28 cellular contexts compared by ENCODE assay signal in the genomic region with DNA sequence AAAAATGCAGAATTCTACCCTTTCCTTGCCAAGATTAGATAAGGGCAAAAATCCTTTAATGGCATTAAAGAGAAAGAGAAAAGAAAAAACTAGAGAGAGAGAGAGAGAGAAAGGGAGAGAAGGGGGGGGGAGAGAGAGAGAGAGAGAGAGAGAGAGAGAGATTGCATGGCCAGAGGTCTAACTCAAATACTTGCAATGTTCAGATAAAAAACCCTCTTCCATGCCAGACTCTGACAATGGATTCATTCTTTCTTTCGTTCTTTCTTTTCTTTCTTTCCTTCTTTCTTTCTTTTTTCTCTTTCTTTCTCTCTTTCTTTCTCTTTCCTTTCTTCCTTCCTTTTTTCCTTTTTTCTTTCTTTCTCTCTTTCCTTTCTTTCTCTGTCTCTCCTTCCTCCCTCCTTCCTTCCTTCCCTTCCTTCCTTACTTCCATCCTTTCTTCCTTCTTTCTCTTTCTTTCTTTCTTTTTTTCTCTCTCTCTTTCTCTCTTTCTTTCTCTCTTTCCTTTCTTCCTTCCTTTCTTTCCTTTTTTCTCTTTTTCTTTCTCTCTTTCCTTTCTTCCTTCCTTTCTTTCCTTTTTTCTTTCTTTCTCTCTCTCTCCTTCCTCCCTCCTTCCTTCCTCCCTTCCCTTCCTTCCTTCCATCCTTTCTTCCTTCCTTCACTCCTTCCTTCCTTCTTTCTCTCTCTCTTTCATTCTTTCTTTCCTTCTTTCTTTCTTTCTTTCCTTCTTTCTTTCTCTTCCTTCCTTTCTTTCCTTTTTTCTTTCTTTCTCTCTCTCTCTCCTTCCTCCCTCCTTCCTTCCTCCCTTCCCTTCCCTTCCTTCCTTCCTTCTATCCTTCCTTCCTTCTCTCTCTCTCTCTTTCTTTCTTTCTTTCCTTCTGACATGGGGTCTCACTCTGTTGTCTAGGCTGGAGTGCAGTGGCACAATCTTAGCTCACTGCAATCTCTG.
"Had no signal": no experiment of that assay in that cellular context is flagged by ENCODE, and none has a peak within 500 bp of the region (broad histone marks: within the 10 kb centered on the region; RNA-seq: fewer than 3 reads in every experiment).

No MANE protein-coding gene starts in this region.

- ATAC-seq: esophagus mucosa, foreskin keratinocyte, heart left ventricle, left colon had no signal

- H3K36me3 ChIP-seq: ascending aorta, cardiac muscle cell, heart left ventricle, ovary, sigmoid colon, transverse colon had no signal

- H3K4me3 Mint-ChIP-seq: activated B cell treated with CpG ODN at 0.5 μM for 24 hours; activated naive CD8-positive, alpha-beta T cell; activated T-helper 1 cell treated with anti-CD3 and anti-CD28 coated beads, Interleukin-12 subunit alpha, Interleukin-12 subunit beta, Interleukin-2, Interleukin-4 antibody, amounts not matched to agents 30 ng/mL and 10 ng/mL and 1 ng/mL, durations not matched to agents 14 hours and 24 hours and 36 hours; brain; immature natural killer cell had no signal

- H3K27me3 ChIP-seq: ascending aorta, cardiac muscle cell, ovary, sigmoid colon, testis, transverse colon had no signal

- H3K9me3 Mint-ChIP-seq: activated B cell treated with CpG ODN at 0.5 μM for 24 hours; activated T-helper 1 cell treated with anti-CD3 and anti-CD28 coated beads, Interleukin-12 subunit alpha, Interleukin-12 subunit beta, Interleukin-2, Interleukin-4 antibody, amounts not matched to agents 30 ng/mL and 10 ng/mL and 1 ng/mL, durations not matched to agents 14 hours and 24 hours and 36 hours; brain; immature natural killer cell had no signal

- DNase-seq: activated B cell treated with CpG ODN at 0.5 μM for 24 hours; activated gamma-delta T cell; activated T-cell treated with anti-CD3 and anti-CD28 coated beads for 4 hours; cortex of kidney; foreskin keratinocyte; heart left ventricle; hypothalamus; immature natural killer cell; kidney; left colon; mammary epithelial cell; ovary; retina; sigmoid colon; stimulated activated CD4-positive, alpha-beta T cell treated with anti-CD3 and anti-CD28 coated beads, Interleukin-1b, Interleukin-23, amount 100 ng/mL, for 48 hours; stimulated activated CD4-positive, alpha-beta T cell treated with anti-CD3 and anti-CD28 coated beads, Interleukin-4, amount 100 ng/mL, for 4 hours; stimulated activated CD8-positive, alpha-beta memory T cell treated with anti-CD3 and anti-CD28 coated beads, Interleukin-4, amount 100 ng/mL, for 48 hours; stimulated activated naive CD4-positive, alpha-beta T cell treated with Interleukin-2 at 50 U/mL for 16 hours; SW 1271; testis; transverse colon had no signal

- H3K9me3 ChIP-seq: ascending aorta, heart left ventricle, ovary, sigmoid colon, testis, transverse colon had no signal

- H3K27ac Mint-ChIP-seq: activated B cell treated with CpG ODN at 0.5 μM for 24 hours; activated naive CD8-positive, alpha-beta T cell; activated T-helper 1 cell treated with anti-CD3 and anti-CD28 coated beads, Interleukin-12 subunit alpha, Interleukin-12 subunit beta, Interleukin-2, Interleukin-4 antibody, amounts not matched to agents 30 ng/mL and 10 ng/mL and 1 ng/mL, durations not matched to agents 14 hours and 24 hours and 36 hours; brain; progenitor cell of endocrine pancreas had no signal

- H3K4me3 ChIP-seq: ascending aorta, cardiac muscle cell, heart left ventricle, ovary, sigmoid colon, testis, transverse colon had no signal

- H3K27ac ChIP-seq: ascending aorta, cardiac muscle cell, foreskin keratinocyte, heart left ventricle, ovary, sigmoid colon, testis, transverse colon had no signal

- H3K36me3 Mint-ChIP-seq: brain had no signal
